32 cellular contexts compared by ENCODE assay signal in the genomic region with DNA sequence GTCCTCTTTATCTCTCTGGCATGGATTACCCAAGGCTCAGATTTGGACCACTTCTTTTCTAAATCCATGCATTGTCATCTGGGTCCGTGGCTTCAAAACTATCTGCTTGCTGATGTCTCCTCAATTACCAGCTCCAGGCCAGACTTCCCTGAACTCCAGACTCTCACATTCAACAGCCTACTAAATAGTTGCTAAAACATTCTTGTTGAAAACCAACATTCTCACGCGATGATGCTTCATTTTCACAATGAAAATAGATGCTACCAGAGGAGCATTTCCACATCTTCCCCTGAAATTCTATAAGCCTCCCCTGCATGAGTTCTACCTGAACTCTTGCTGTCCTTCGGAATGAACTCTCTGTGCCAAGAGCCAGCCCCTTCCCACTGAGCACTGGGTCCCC. TPM values are rescaled to one million over a fixed set of nuclear protein-coding genes. Genes with fewer than 3 reads are reported as not detected.
"Had no signal": no experiment of that assay in that cellular context is flagged by ENCODE, and none has a peak within 500 bp of the region (broad histone marks: within the 10 kb centered on the region; RNA-seq: fewer than 3 reads in every experiment).

No MANE protein-coding gene starts in this region.

- H3K4me1 Mint-ChIP-seq: central memory CD8-positive, alpha-beta T cell had no signal

- H3K9me3 Mint-ChIP-seq: activated CD4-positive, alpha-beta memory T cell treated with anti-CD3 and anti-CD28 coated beads for 36 hours; activated CD4-positive, alpha-beta T cell treated with anti-CD3 and anti-CD28 coated beads, Interleukin-2, amount 10 ng/mL, durations not matched to agents 24 days and 14 days; activated naive CD8-positive, alpha-beta T cell treated with anti-CD3 and anti-CD28 coated beads, Interleukin-2, amount 50 U/mL, for 24 hours; activated T-cell treated with anti-CD3 and anti-CD28 coated beads, Interleukin-2, amount 50 U/mL, for 72 hours; brain; central memory CD8-positive, alpha-beta T cell; effector memory CD8-positive, alpha-beta T cell had no signal

- H3K4me3 Mint-ChIP-seq: activated CD4-positive, alpha-beta memory T cell treated with anti-CD3 and anti-CD28 coated beads for 36 hours; activated CD4-positive, alpha-beta T cell treated with anti-CD3 and anti-CD28 coated beads for 36 hours; activated CD4-positive, alpha-beta T cell treated with anti-CD3 and anti-CD28 coated beads, Interleukin-2, amount 10 ng/mL, durations not matched to agents 24 days and 14 days; activated CD8-positive, alpha-beta memory T cell treated with anti-CD3 and anti-CD28 coated beads, Interleukin-2, amount 10 ng/mL, durations not matched to agents 7 days and 5 days; activated CD8-positive, alpha-beta T cell treated with anti-CD3 and anti-CD28 coated beads, Interleukin-2, amount 10 ng/mL, durations not matched to agents 7 days and 5 days; activated naive CD8-positive, alpha-beta T cell treated with anti-CD3 and anti-CD28 coated beads for 36 hours; activated naive CD8-positive, alpha-beta T cell treated with anti-CD3 and anti-CD28 coated beads, Interleukin-2, amount 50 U/mL, for 24 hours; activated T-cell treated with anti-CD3 and anti-CD28 coated beads, Interleukin-2, amount 50 U/mL, for 72 hours; brain; central memory CD8-positive, alpha-beta T cell; effector memory CD8-positive, alpha-beta T cell had no signal

- DNase-seq: activated CD4-positive, alpha-beta memory T cell treated with anti-CD3 and anti-CD28 coated beads for 36 hours; activated CD4-positive, alpha-beta T cell treated with anti-CD3 and anti-CD28 coated beads for 36 hours; activated CD4-positive, alpha-beta T cell treated with anti-CD3 and anti-CD28 coated beads, Interleukin-2, amount 10 ng/mL, durations not matched to agents 24 days and 14 days; activated CD4-positive, CD25-positive, alpha-beta regulatory T cell; activated CD4-positive, CD25-positive, alpha-beta regulatory T cell treated with anti-CD3 and anti-CD28 coated beads, Interleukin-2, amount 50 U/mL, for 72 hours; activated CD8-positive, alpha-beta memory T cell treated with anti-CD3 and anti-CD28 coated beads, Interleukin-2, amount 10 ng/mL, durations not matched to agents 7 days and 5 days; activated CD8-positive, alpha-beta memory T cell treated with anti-CD3 and anti-CD28 coated beads, Interleukin-2, amount 50 U/mL, for 4 hours; activated CD8-positive, alpha-beta T cell treated with anti-CD3 and anti-CD28 coated beads, Interleukin-2, amount 10 ng/mL, durations not matched to agents 7 days and 5 days; activated gamma-delta T cell; activated naive CD4-positive, alpha-beta T cell; activated naive CD4-positive, alpha-beta T cell treated with anti-CD3 and anti-CD28 coated beads, Interleukin-2, amount 50 U/mL, for 16 hours; activated naive CD8-positive, alpha-beta T cell treated with anti-CD3 and anti-CD28 coated beads for 36 hours; activated naive CD8-positive, alpha-beta T cell treated with anti-CD3 and anti-CD28 coated beads, Interleukin-2, amount 50 U/mL, for 24 hours; activated T-cell treated with anti-CD3 and anti-CD28 coated beads, Interleukin-2, amount 50 U/mL, for 1 hour; activated T-cell treated with anti-CD3 and anti-CD28 coated beads, Interleukin-2, amount 50 U/mL, for 72 hours; adrenal gland; dermis blood vessel endothelial cell; effector CD4-positive, alpha-beta T cell; effector memory CD8-positive, alpha-beta T cell; erythroblast; foreskin keratinocyte; gastrocnemius medialis; glutamatergic neuron; heart left ventricle; hypothalamus; T-helper 2 cell had no signal

- H3K27ac Mint-ChIP-seq: activated CD4-positive, alpha-beta memory T cell treated with anti-CD3 and anti-CD28 coated beads for 36 hours; activated CD4-positive, alpha-beta T cell treated with anti-CD3 and anti-CD28 coated beads for 36 hours; activated CD4-positive, alpha-beta T cell treated with anti-CD3 and anti-CD28 coated beads, Interleukin-2, amount 10 ng/mL, durations not matched to agents 24 days and 14 days; activated CD8-positive, alpha-beta memory T cell treated with anti-CD3 and anti-CD28 coated beads, Interleukin-2, amount 10 ng/mL, durations not matched to agents 7 days and 5 days; activated CD8-positive, alpha-beta T cell treated with anti-CD3 and anti-CD28 coated beads, Interleukin-2, amount 10 ng/mL, durations not matched to agents 7 days and 5 days; activated naive CD8-positive, alpha-beta T cell treated with anti-CD3 and anti-CD28 coated beads for 36 hours; activated naive CD8-positive, alpha-beta T cell treated with anti-CD3 and anti-CD28 coated beads, Interleukin-2, amount 50 U/mL, for 24 hours; activated T-cell treated with anti-CD3 and anti-CD28 coated beads, Interleukin-2, amount 50 U/mL, for 72 hours; brain; effector memory CD8-positive, alpha-beta T cell had no signal

- H3K9me3 ChIP-seq: adrenal gland, ascending aorta, esophagus muscularis mucosa, gastrocnemius medialis, heart left ventricle had no signal

- ATAC-seq: activated CD4-positive, alpha-beta T cell treated with anti-CD3 and anti-CD28 coated beads for 36 hours; activated CD8-positive, alpha-beta memory T cell treated with anti-CD3 and anti-CD28 coated beads, Interleukin-2, amount 10 ng/mL, durations not matched to agents 7 days and 5 days; activated CD8-positive, alpha-beta T cell treated with anti-CD3 and anti-CD28 coated beads, Interleukin-2, amount 10 ng/mL, durations not matched to agents 7 days and 5 days; activated naive CD8-positive, alpha-beta T cell treated with anti-CD3 and anti-CD28 coated beads, Interleukin-2, amount 50 U/mL, for 24 hours; effector memory CD8-positive, alpha-beta T cell; foreskin keratinocyte; gastrocnemius medialis; heart left ventricle had no signal

- H3K4me1 ChIP-seq: ascending aorta had no signal

- H3K36me3 ChIP-seq: adrenal gland, ascending aorta, esophagus muscularis mucosa, gastrocnemius medialis, heart left ventricle had no signal

- H3K36me3 Mint-ChIP-seq: activated CD4-positive, alpha-beta memory T cell treated with anti-CD3 and anti-CD28 coated beads for 36 hours; activated CD8-positive, alpha-beta memory T cell treated with anti-CD3 and anti-CD28 coated beads, Interleukin-2, amount 10 ng/mL, durations not matched to agents 7 days and 5 days; brain had no signal

- H3K27ac ChIP-seq: adrenal gland, ascending aorta, coronary artery, esophagus muscularis mucosa, foreskin keratinocyte, gastrocnemius medialis, heart left ventricle had no signal

- H3K27me3 ChIP-seq: adrenal gland, ascending aorta, esophagus muscularis mucosa, foreskin keratinocyte, gastrocnemius medialis, heart left ventricle had no signal

- H3K4me3 ChIP-seq: adrenal gland, ascending aorta, coronary artery, esophagus muscularis mucosa, gastrocnemius medialis, heart left ventricle had no signal

RNA-seq across cellular contexts. Expression of gene FAM114A1, which starts 5.8 kb away (rescaled TPM):
- total RNA-seq: activated CD8-positive, alpha-beta memory T cell treated with anti-CD3 and anti-CD28 coated beads for 36 hours had no signal
